In the genomic region with DNA sequence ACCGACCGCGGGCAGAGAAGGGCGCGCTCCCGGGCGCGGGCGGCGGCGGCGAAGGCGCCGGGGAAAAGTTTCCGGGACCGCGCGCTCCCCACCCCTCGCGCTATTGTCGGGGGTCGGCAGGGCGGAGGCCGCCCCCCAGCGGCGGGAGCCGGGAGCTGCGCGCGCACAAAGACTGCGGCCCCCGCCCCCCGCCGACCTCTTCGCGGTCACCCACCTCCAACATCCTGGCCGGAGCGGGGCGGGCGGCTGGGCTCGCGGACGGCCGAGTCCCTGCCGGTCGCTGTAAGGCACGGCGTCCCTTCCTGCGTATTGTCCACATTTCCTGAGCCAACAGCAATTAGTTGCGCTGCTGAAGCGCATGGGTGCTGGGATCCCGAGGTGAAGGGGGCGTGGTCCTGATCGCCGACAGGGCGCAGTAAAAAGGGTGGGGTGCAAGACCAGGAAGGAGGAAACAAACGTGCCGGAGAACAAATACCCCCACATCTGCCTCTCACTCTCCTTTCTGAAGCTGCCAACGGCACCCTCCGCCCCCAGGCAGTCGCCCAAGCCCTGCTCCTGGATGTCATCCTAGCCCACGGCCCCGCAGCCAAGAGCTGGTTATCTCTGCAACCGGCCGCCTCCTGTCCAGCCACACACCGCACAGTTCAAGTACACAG, we compare ENCODE assay signal across 8 cellular contexts. TPM values are rescaled to one million over a fixed set of nuclear protein-coding genes. Genes with fewer than 3 reads are reported as not detected.
DNase-seq lines count a peak whose midpoint lies in the region; ATAC-seq, FAIRE-seq and TF ChIP-seq lines count a peak whose summit lies in the region.

A gene with protein sequence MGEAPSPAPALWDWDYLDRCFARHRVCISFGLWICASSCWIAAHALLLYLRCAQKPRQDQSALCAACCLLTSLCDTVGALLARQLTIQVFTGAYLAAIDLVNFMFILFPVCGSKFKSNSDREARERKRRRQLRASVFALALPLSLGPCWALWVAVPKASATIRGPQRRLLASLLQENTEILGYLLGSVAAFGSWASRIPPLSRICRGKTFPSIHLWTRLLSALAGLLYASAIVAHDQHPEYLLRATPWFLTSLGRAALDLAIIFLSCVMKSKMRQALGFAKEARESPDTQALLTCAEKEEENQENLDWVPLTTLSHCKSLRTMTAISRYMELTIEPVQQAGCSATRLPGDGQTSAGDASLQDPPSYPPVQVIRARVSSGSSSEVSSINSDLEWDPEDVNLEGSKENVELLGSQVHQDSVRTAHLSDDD (minus strand): TSS at position 71 of the 656 bp plus-strand sequence. CDS start 204 bp downstream, outside the sequence.

- H3K4me2 ChIP-seq in BLaER1: peak within 1 kb of the TSS; percentile 90

- no peak for FAIRE-seq in GM19239 (lab: Jason Lieb, UNC)

- TF ChIP-seq CTCF in lower lobe of right lung (IDR thresholded peaks at IDR 0.05): peak; percentile 59

- peak within 1 kb of the TSS; percentile 80 for H3K4me3 Mint-ChIP-seq in activated CD4-positive, alpha-beta T cell treated with anti-CD3 and anti-CD28 coated beads, Interleukin-2, amount 10 ng/mL, durations not matched to agents 7 days and 5 days

- H3K27me3 ChIP-seq in BLaER1 (no peaks in the 10 kb centered on the region), lower lobe of right lung (ENCODE audit: low read depth) (no peaks in the 10 kb centered on the region)

- peak; percentile 88 for DNase-seq in GM19239 (ENCODE audit: insufficient read length, low spot score)
- DNase-seq in NCI-H524 (lab: John Stamatoyannopoulos, UW): peak; percentile 42 to 73
- DNase-seq in activated CD4-positive, alpha-beta T cell treated with anti-CD3 and anti-CD28 coated beads, Interleukin-2, amount 10 ng/mL, durations not matched to agents 7 days and 5 days: peak; percentile 49
- DNase-seq in ecto neural progenitor cell (ENCODE audit: low spot score): peak; percentile 90
- peak; percentile 82 for DNase-seq in lower lobe of right lung
- peak; percentile 27 for DNase-seq in stimulated activated CD8-positive, alpha-beta memory T cell treated with anti-CD3 and anti-CD28 coated beads, Interleukin-12 subunit alpha, Interleukin-12 subunit beta, amount 100 ng/mL, for 24 hours (ENCODE audit: extremely low read depth)

- H3K9me3 ChIP-seq in BLaER1: peaks cover 31% of the 10 kb centered on the region
- H3K9me3 ChIP-seq in lower lobe of right lung: no peaks in the 10 kb centered on the region

- ATAC-seq in HG03432 (IDR thresholded peaks at IDR 0.05; ENCODE audit: unreplicated experiment): peak; percentile 89
- peak; percentile 89 to 96 for ATAC-seq in lower lobe of right lung

- peaks cover 6% of the 10 kb centered on the region for H3K9me3 Mint-ChIP-seq in activated CD4-positive, alpha-beta T cell treated with anti-CD3 and anti-CD28 coated beads, Interleukin-2, amount 10 ng/mL, durations not matched to agents 7 days and 5 days

- peak within 1 kb of the TSS; percentile 84 for H3K4me3 ChIP-seq in BLaER1
- H3K4me3 ChIP-seq in lower lobe of right lung: peak within 1 kb of the TSS; percentile 68

- no peaks in the 10 kb centered on the region for H3K27me3 Mint-ChIP-seq in activated CD4-positive, alpha-beta T cell treated with anti-CD3 and anti-CD28 coated beads, Interleukin-2, amount 10 ng/mL, durations not matched to agents 7 days and 5 days

- intact Hi-C loops in lower lobe of right lung (cut with DNase I): no loop called here

- H3K4me1 Mint-ChIP-seq in activated CD4-positive, alpha-beta T cell treated with anti-CD3 and anti-CD28 coated beads, Interleukin-2, amount 10 ng/mL, durations not matched to agents 7 days and 5 days: peaks cover 15% of the 10 kb centered on the region

- CTCF ChIA-PET in activated CD4-positive, alpha-beta T cell treated with anti-CD3 and anti-CD28 coated beads, Interleukin-2, amount 10 ng/mL, durations not matched to agents 7 days and 5 days (lab: Charles Lee): interaction anchor here (0.6 to 1.6 kb wide), 8 partner anchors 9 to 239 kb away, joined by 3 to 5 read pairs (median 3); no protein-coding TSS in a partner anchor

- H3K27ac ChIP-seq in BLaER1 (peak within 1 kb of the TSS; percentile 86), lower lobe of right lung (peak within 1 kb of the TSS; percentile 81)

- H3K36me3 ChIP-seq in BLaER1 (peaks cover 30% of the 10 kb centered on the region), lower lobe of right lung (peaks cover 4% of the 10 kb centered on the region)

- H4K20me1 ChIP-seq in BLaER1: no peaks in the 10 kb centered on the region

- H3K9ac ChIP-seq in BLaER1: peak within 1 kb of the TSS; percentile 86

- H3K4me1 ChIP-seq in BLaER1: peaks cover 9% of the 10 kb centered on the region
- peaks cover 10% of the 10 kb centered on the region for H3K4me1 ChIP-seq in lower lobe of right lung

- POLR2A ChIA-PET in activated CD4-positive, alpha-beta T cell treated with anti-CD3 and anti-CD28 coated beads, Interleukin-2, amount 10 ng/mL, durations not matched to agents 7 days and 5 days (lab: Charles Lee): no interaction called here

- H3K36me3 Mint-ChIP-seq in activated CD4-positive, alpha-beta T cell treated with anti-CD3 and anti-CD28 coated beads, Interleukin-2, amount 10 ng/mL, durations not matched to agents 7 days and 5 days (ENCODE audit: low read depth): peaks cover 4% of the 10 kb centered on the region

- peak within 1 kb of the TSS; percentile 46 for H3K27ac Mint-ChIP-seq in activated CD4-positive, alpha-beta T cell treated with anti-CD3 and anti-CD28 coated beads, Interleukin-2, amount 10 ng/mL, durations not matched to agents 7 days and 5 days

RNA-seq across cellular contexts. Expression of the gene that starts here (rescaled TPM):
- total RNA-seq in activated CD4-positive, alpha-beta T cell treated with anti-CD3 and anti-CD28 coated beads, Interleukin-2, amount 10 ng/mL, durations not matched to agents 7 days and 5 days: 1 to 10 TPM; 1.9 to 2.7 TPM
- total RNA-seq in lower lobe of right lung: 22.7 TPM

Comparison
In these comparisons a context has a peak if more than half of its experiments do, and no peak if none do; other contexts are left out.
1. Peak in every context shown above with its lines: DNase-seq, ATAC-seq, H3K4me3 ChIP-seq and H3K27ac ChIP-seq.
2. DNase-seq: peak in every context shown above with its lines; median percentile 90 in ecto neural progenitor cell; 88 in GM19239; 82 in lower lobe of right lung; 58 in NCI-H524; 49 in activated CD4-positive, alpha-beta T cell treated with anti-CD3 and anti-CD28 coated beads, Interleukin-2, amount 10 ng/mL, durations not matched to agents 7 days and 5 days; 27 in stimulated activated CD8-positive, alpha-beta memory T cell treated with anti-CD3 and anti-CD28 coated beads, Interleukin-12 subunit alpha, Interleukin-12 subunit beta, amount 100 ng/mL, for 24 hours.